ENCODE assay signal across 26 cellular contexts in the genomic region with DNA sequence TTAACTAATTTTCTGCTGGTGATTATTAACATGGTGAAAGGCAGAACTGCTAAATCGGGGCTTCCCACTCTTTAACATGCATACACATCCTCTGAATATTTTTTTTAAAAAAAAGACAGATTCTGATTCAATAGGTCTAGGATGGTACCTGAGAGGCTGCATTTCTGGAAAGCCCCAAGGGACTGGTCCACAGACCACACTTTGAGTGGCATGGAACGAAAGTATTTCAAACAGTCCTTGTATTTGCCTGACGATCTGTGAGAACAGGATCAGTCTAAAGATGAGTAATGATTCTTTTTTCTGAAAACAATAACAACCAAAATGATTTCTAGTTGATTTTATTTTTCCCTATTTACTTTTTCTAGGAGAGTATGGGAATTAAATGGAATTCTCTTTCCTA. TPM values are rescaled to one million over a fixed set of nuclear protein-coding genes. Genes with fewer than 3 reads are reported as not detected.
DNase-seq lines count a peak whose midpoint lies in the region; ATAC-seq and TF ChIP-seq lines count a peak whose summit lies in the region.
"Had no signal": no experiment of that assay in that cellular context is flagged by ENCODE, and none has a peak within 500 bp of the region (broad histone marks: within the 10 kb centered on the region; RNA-seq: fewer than 3 reads in every experiment).

No MANE protein-coding gene starts in this region.

- H3K9me3 ChIP-seq in SK-N-MC (ENCODE audit: low read depth, low read length) (no peaks in the 10 kb centered on the region), transverse colon (no peaks in the 10 kb centered on the region)
- H3K9me3 ChIP-seq: adrenal gland; BLaER1 treated with 17β-estradiol and CSF1 and Interleukin-3, amounts not matched to agents 10 nM and 100 nM; SJSA1; stomach; tibial nerve had no signal

- WGBS in transverse colon (ENCODE audit: low coverage in 1 of 2), 2 donors = 68 to 71% methylated on average over 3 of the region's 3 CpGs

- H3K27ac ChIP-seq in SK-N-MC = no peak overlapping the region
- H3K27ac ChIP-seq in transverse colon = no peak overlapping the region
- H3K27ac ChIP-seq: BLaER1 treated with 17β-estradiol and CSF1 and Interleukin-3, amounts not matched to agents 10 nM and 100 nM; SJSA1; stomach had no signal

- no peak overlapping the region for H3K4me3 ChIP-seq in SK-N-MC
- no peak overlapping the region for H3K4me3 ChIP-seq in transverse colon
- H3K4me3 ChIP-seq: adrenal gland; BLaER1 treated with 17β-estradiol and CSF1 and Interleukin-3, amounts not matched to agents 10 nM and 100 nM; SJSA1; stomach; tibial nerve had no signal

- H3K4me1 ChIP-seq in transverse colon = no peaks in the 10 kb centered on the region
- H3K4me1 ChIP-seq: adrenal gland; BLaER1 treated with 17β-estradiol and CSF1 and Interleukin-3, amounts not matched to agents 10 nM and 100 nM; SJSA1; stomach had no signal

- no peak for TF ChIP-seq POLR2A in transverse colon (IDR thresholded peaks at IDR 0.05)

- ATAC-seq in GM18858 (IDR thresholded peaks at IDR 0.05; ENCODE audit: unreplicated experiment) (peak; percentile 67), GM21786 (IDR thresholded peaks at IDR 0.05; ENCODE audit: unreplicated experiment) (peak; percentile 58), sciatic nerve (peak; percentile 36)
- ATAC-seq: natural killer cell treated with Interleukin-12 subunit alpha and Interleukin-12 subunit beta and Interleukin-15 and Interleukin-18, amount 100 ng/mL, for 72 hours had no signal

- DNase-seq in SK-N-MC (ENCODE audit: low read depth, low spot score) (no peak), sciatic nerve (ENCODE audit: low spot score) (no peak), islet precursor cell (no peak), transverse colon (no peak), head of caudate nucleus (no peak), NCI-H748 (lab: John Stamatoyannopoulos, UW; ENCODE audit: unreplicated experiment) (no peak)
- DNase-seq: activated CD4-positive, alpha-beta T cell treated with anti-CD3 and anti-CD28 coated beads, Interleukin-2, amount 50 U/mL, for 4 hours; activated CD4-positive, CD25-positive, alpha-beta regulatory T cell; activated naive CD4-positive, alpha-beta T cell treated with Interleukin-2 at 50 U/mL for 16 hours; adrenal gland; cerebellar nuclear complex; DMS79; GDM1; NCI-H1092; NCI-H1694 treated with DMSO at 0.1 percent for 48 hours; NCI-H2171 treated with DMSO at 0.1 percent for 48 hours; NCI-H524; stimulated activated CD4-positive, alpha-beta T cell treated with anti-CD3 and anti-CD28 coated beads, Interleukin-2, amount 100 ng/mL, for 24 hours; stomach; T-helper 1 cell had no signal

- intact Hi-C loops in sciatic nerve (cut with DNase I) (no loop called here), transverse colon (cut with DNase I; ENCODE audit: low total_unique reads) (no loop called here), head of caudate nucleus (cut with DNase I) (no loop called here)

- H3K27me3 ChIP-seq in transverse colon = no peaks in the 10 kb centered on the region
- H3K27me3 ChIP-seq: adrenal gland; BLaER1 treated with 17β-estradiol and CSF1 and Interleukin-3, amounts not matched to agents 10 nM and 100 nM; SJSA1; stomach; tibial nerve had no signal

- H3K9ac ChIP-seq in SK-N-MC (ENCODE audit: insufficient read length) = peak overlapping the region; percentile 29
- H3K9ac ChIP-seq: BLaER1 treated with 17β-estradiol and CSF1 and Interleukin-3, amounts not matched to agents 10 nM and 100 nM had no signal

- TF ChIP-seq CTCF in transverse colon (IDR thresholded peaks at IDR 0.05) = no peak

- H3K36me3 ChIP-seq in SK-N-MC (ENCODE audit: insufficient read depth, low read length) = peaks cover 7% of the 10 kb centered on the region; the same call in 1 of the 2 replicates
- H3K36me3 ChIP-seq in transverse colon = no peaks in the 10 kb centered on the region
- H3K36me3 ChIP-seq: adrenal gland; BLaER1 treated with 17β-estradiol and CSF1 and Interleukin-3, amounts not matched to agents 10 nM and 100 nM; SJSA1; stomach had no signal

- no peak for TF ChIP-seq EP300 in transverse colon (IDR thresholded peaks at IDR 0.05; ENCODE audit: low read depth)

- in situ Hi-C loops in transverse colon (cut with MboI; ENCODE audit: low pct_ligation_motif_present in 1 of 4, low pct_unique_long_range_greater_than_20kb in 1 of 4, low sequenced_read_pairs in 3 of 4) = no loop called here

RNA-seq across cellular contexts. Expression of gene SPART, which starts 16.7 kb away (rescaled TPM):
- total RNA-seq in sciatic nerve = 90.2 TPM
- 10 to 100 TPM; 14.1 to 27.6 (median 18.2) TPM for total RNA-seq in transverse colon
